ENCODE assay signal across 1 cellular context in the genomic region with DNA sequence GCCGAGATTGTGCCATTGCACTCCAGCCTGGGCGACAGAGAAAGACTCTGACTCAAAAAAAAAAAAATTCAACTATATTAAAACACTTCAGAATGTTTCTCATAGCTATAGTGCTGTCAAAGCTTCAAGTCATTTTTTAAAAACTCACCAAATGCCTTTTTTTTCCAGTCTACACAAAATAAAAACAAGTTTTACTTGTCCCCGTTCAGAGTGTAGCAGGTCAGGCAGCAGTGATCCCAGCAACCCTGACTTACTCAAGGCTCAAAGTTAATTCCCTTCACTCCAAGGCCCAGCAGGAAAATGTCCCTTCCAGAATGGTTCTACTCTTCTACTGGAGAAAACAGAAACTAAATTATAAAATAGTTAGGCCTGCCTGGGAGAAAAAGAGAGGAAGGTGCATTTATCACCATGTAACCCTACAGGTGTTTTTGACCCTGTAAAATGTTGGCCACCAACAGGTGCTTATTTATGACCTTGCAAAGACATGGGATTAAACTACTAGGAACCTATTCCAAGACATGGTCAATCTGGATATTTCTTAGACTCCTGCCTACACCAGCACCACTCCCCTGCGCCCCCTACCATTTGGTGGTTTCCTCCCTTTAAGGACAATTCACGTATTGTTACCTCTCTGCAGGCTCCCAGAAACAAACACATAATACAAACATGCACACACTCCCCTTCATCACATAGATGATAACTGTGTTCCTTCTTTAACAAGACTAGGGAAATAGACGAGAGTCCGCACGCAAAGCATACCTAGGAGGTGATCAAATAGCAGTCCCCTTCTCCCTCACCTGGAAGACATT.
TF ChIP-seq lines count a peak whose summit lies in the region.

No MANE protein-coding gene starts in this region.

TF ChIP-seq in HCT116, 20 proteins besides CTCF, POLR2A, EP300 and RAD21:
- TF ChIP-seq ZFX (IDR thresholded peaks at IDR 0.05) (no peak), MAX (IDR thresholded peaks at IDR 0.05) (0 out of 2 replicates have a peak, but pooled peaks have one; percentile 8)
- TF ChIP-seq, protein P1, sequence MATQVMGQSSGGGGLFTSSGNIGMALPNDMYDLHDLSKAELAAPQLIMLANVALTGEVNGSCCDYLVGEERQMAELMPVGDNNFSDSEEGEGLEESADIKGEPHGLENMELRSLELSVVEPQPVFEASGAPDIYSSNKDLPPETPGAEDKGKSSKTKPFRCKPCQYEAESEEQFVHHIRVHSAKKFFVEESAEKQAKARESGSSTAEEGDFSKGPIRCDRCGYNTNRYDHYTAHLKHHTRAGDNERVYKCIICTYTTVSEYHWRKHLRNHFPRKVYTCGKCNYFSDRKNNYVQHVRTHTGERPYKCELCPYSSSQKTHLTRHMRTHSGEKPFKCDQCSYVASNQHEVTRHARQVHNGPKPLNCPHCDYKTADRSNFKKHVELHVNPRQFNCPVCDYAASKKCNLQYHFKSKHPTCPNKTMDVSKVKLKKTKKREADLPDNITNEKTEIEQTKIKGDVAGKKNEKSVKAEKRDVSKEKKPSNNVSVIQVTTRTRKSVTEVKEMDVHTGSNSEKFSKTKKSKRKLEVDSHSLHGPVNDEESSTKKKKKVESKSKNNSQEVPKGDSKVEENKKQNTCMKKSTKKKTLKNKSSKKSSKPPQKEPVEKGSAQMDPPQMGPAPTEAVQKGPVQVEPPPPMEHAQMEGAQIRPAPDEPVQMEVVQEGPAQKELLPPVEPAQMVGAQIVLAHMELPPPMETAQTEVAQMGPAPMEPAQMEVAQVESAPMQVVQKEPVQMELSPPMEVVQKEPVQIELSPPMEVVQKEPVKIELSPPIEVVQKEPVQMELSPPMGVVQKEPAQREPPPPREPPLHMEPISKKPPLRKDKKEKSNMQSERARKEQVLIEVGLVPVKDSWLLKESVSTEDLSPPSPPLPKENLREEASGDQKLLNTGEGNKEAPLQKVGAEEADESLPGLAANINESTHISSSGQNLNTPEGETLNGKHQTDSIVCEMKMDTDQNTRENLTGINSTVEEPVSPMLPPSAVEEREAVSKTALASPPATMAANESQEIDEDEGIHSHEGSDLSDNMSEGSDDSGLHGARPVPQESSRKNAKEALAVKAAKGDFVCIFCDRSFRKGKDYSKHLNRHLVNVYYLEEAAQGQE (IDR thresholded peaks at IDR 0.05; ENCODE audit: low read depth): no peak
